Comparison of ENCODE assay signal across 27 cellular contexts in genomic region chr16:65202461-65202860, GRCh38.
A peak's percentile ranks its signal among the peaks of the same experiment; 100 is the strongest.
DNase-seq lines count a peak whose midpoint lies in the region; ATAC-seq and TF ChIP-seq lines count a peak whose summit lies in the region.
"Had no signal": no experiment of that assay in that cellular context is flagged by ENCODE, and none has a peak within 500 bp of the region (broad histone marks: within the 10 kb centered on the region; RNA-seq: fewer than 3 reads in every experiment).

No MANE protein-coding gene starts in this region.

- H3K27ac Mint-ChIP-seq in T-helper 2 cell treated with Interferon-gamma antibody and Interleukin-4, amounts not matched to agents 5 μg/mL and 100 μg/mL, for 36 hours: no peak overlapping the region
- H3K27ac Mint-ChIP-seq: activated CD8-positive, alpha-beta T cell treated with anti-CD3 and anti-CD28 coated beads, Interleukin-2, amount 10 ng/mL, durations not matched to agents 7 days and 5 days; activated naive CD4-positive, alpha-beta T cell treated with anti-CD3 and anti-CD28 coated beads, Interleukin-2, amount 50 U/mL, for 24 hours; stimulated activated naive CD8-positive, alpha-beta T cell treated with anti-CD3 and anti-CD28 coated beads, Interleukin-15, Interleukin-2, amounts not matched to agents 100 ng/mL and 50 ng/mL, for 24 hours had no signal

- no peak overlapping the region for H3K27ac ChIP-seq in aorta (ENCODE audit: low read depth in 1 of 2, low read length in 2 of 2)
- H3K27ac ChIP-seq: BLaER1 treated with 17β-estradiol and CSF1 and Interleukin-3, amounts not matched to agents 10 nM and 100 nM; body of pancreas; colonic mucosa; gastroesophageal sphincter; neutrophil; Peyer's patch; tibial artery had no signal

- TF ChIP-seq CTCF in fibroblast of mammary gland (conservative IDR thresholded peaks at IDR 0.05; ENCODE audit: control insufficient read depth, insufficient read depth, low read depth, low read length): no peak

- peaks cover 21% of the 10 kb centered on the region for H3K9me3 Mint-ChIP-seq in T-helper 2 cell treated with Interferon-gamma antibody and Interleukin-4, amounts not matched to agents 5 μg/mL and 100 μg/mL, for 36 hours

- H3K4me1 Mint-ChIP-seq in T-helper 2 cell treated with Interferon-gamma antibody and Interleukin-4, amounts not matched to agents 5 μg/mL and 100 μg/mL, for 36 hours (ENCODE audit: low read depth): no peaks in the 10 kb centered on the region
- H3K4me1 Mint-ChIP-seq: activated naive CD4-positive, alpha-beta T cell treated with anti-CD3 and anti-CD28 coated beads, Interleukin-2, amount 50 U/mL, for 24 hours had no signal

- peak; percentile 25 for DNase-seq in ELR (ENCODE audit: low read depth)
- peak; percentile 30 for DNase-seq in RKO (ENCODE audit: low spot score)
- DNase-seq in fibroblast of mammary gland (ENCODE audit: low read depth): peak; percentile 76
- DNase-seq in aorta: no peak
- no peak for DNase-seq in T-helper 2 cell treated with Interferon-gamma antibody and Interleukin-4, amounts not matched to agents 5 μg/mL and 100 μg/mL, for 36 hours (ENCODE audit: low spot score)
- no peak for DNase-seq in NCI-H82 (lab: John Stamatoyannopoulos, UW)
- DNase-seq in GM19238 (ENCODE audit: insufficient read length, low spot score): no peak
- DNase-seq: activated CD8-positive, alpha-beta T cell treated with anti-CD3 and anti-CD28 coated beads, Interleukin-2, amount 10 ng/mL, durations not matched to agents 7 days and 5 days; activated T-cell treated with anti-CD3 and anti-CD28 coated beads, Interleukin-2, amount 50 U/mL, for 4 hours; body of pancreas; colonic mucosa; GDM1; GOT3; mammary epithelial cell; NCI-H1105; NCI-H2081 treated with DMSO at 0.1 percent for 48 hours; NCI-H446 treated with DMSO at 0.1 percent for 48 hours; Peyer's patch; small intestine; stimulated activated CD4-positive, alpha-beta T cell treated with anti-CD3 and anti-CD28 coated beads, Interleukin-4, amount 100 ng/mL, for 1 hour; tibial artery had no signal

- 97 to 98% methylated on average over 1 of the region's 1 CpG for WGBS in aorta, 2 donors

- H3K27me3 ChIP-seq in aorta (ENCODE audit: control insufficient read depth in 1 of 2, insufficient read depth in 2 of 2, low read length in 1 of 2): no peaks in the 10 kb centered on the region
- H3K27me3 ChIP-seq: BLaER1 treated with 17β-estradiol and CSF1 and Interleukin-3, amounts not matched to agents 10 nM and 100 nM; body of pancreas; colonic mucosa; gastroesophageal sphincter; neutrophil; Peyer's patch; tibial artery had no signal

- no peaks in the 10 kb centered on the region for H3K9me3 ChIP-seq in aorta (ENCODE audit: control insufficient read depth, low read length)
- H3K9me3 ChIP-seq: BLaER1 treated with 17β-estradiol and CSF1 and Interleukin-3, amounts not matched to agents 10 nM and 100 nM; body of pancreas; colonic mucosa; gastroesophageal sphincter; neutrophil; Peyer's patch; tibial artery had no signal

- H3K4me3 ChIP-seq in fibroblast of mammary gland (ENCODE audit: control insufficient read depth, low read depth, low read length) (no peak overlapping the region), aorta (ENCODE audit: low read length in 2 of 2) (no peak overlapping the region)
- H3K4me3 ChIP-seq: BLaER1 treated with 17β-estradiol and CSF1 and Interleukin-3, amounts not matched to agents 10 nM and 100 nM; body of pancreas; colonic mucosa; gastroesophageal sphincter; GM12878; Peyer's patch; tibial artery had no signal

- H3K4me3 Mint-ChIP-seq in T-helper 2 cell treated with Interferon-gamma antibody and Interleukin-4, amounts not matched to agents 5 μg/mL and 100 μg/mL, for 36 hours: no peak overlapping the region
- H3K4me3 Mint-ChIP-seq: activated CD8-positive, alpha-beta T cell treated with anti-CD3 and anti-CD28 coated beads, Interleukin-2, amount 10 ng/mL, durations not matched to agents 7 days and 5 days; activated naive CD4-positive, alpha-beta T cell treated with anti-CD3 and anti-CD28 coated beads, Interleukin-2, amount 50 U/mL, for 24 hours; activated T-cell treated with anti-CD3 and anti-CD28 coated beads, Interleukin-2, amount 50 U/mL, for 4 hours; stimulated activated naive CD8-positive, alpha-beta T cell treated with anti-CD3 and anti-CD28 coated beads, Interleukin-15, Interleukin-2, amounts not matched to agents 100 ng/mL and 50 ng/mL, for 24 hours had no signal

- intact Hi-C loops in aorta (cut with DNase I): no loop called here

- no peaks in the 10 kb centered on the region for H3K27me3 Mint-ChIP-seq in T-helper 2 cell treated with Interferon-gamma antibody and Interleukin-4, amounts not matched to agents 5 μg/mL and 100 μg/mL, for 36 hours (ENCODE audit: low read depth)
- H3K27me3 Mint-ChIP-seq: activated naive CD4-positive, alpha-beta T cell treated with anti-CD3 and anti-CD28 coated beads, Interleukin-2, amount 50 U/mL, for 24 hours; stimulated activated naive CD8-positive, alpha-beta T cell treated with anti-CD3 and anti-CD28 coated beads, Interleukin-15, Interleukin-2, amounts not matched to agents 100 ng/mL and 50 ng/mL, for 24 hours had no signal

- H3K36me3 ChIP-seq in aorta (ENCODE audit: control insufficient read depth in 1 of 2, insufficient read depth in 2 of 2, low read length in 1 of 2): no peaks in the 10 kb centered on the region
- H3K36me3 ChIP-seq: BLaER1 treated with 17β-estradiol and CSF1 and Interleukin-3, amounts not matched to agents 10 nM and 100 nM; colonic mucosa; gastroesophageal sphincter; neutrophil; Peyer's patch; tibial artery had no signal

- no peaks in the 10 kb centered on the region for H3K36me3 Mint-ChIP-seq in T-helper 2 cell treated with Interferon-gamma antibody and Interleukin-4, amounts not matched to agents 5 μg/mL and 100 μg/mL, for 36 hours (ENCODE audit: low read depth)
- H3K36me3 Mint-ChIP-seq: activated naive CD4-positive, alpha-beta T cell treated with anti-CD3 and anti-CD28 coated beads, Interleukin-2, amount 50 U/mL, for 24 hours had no signal

- no peak for ATAC-seq in aorta (ENCODE audit: low FRiP score)
- ATAC-seq: activated CD8-positive, alpha-beta T cell treated with anti-CD3 and anti-CD28 coated beads, Interleukin-2, amount 10 ng/mL, durations not matched to agents 7 days and 5 days; activated T-cell treated with anti-CD3 and anti-CD28 coated beads, Interleukin-2, amount 50 U/mL, for 4 hours; body of pancreas; gastroesophageal sphincter; GM12878 had no signal

- no peaks in the 10 kb centered on the region for H3K4me1 ChIP-seq in aorta (ENCODE audit: control insufficient read depth in 1 of 2, insufficient read depth in 2 of 2, low read length in 2 of 2)
- H3K4me1 ChIP-seq: BLaER1 treated with 17β-estradiol and CSF1 and Interleukin-3, amounts not matched to agents 10 nM and 100 nM; body of pancreas; colonic mucosa; gastroesophageal sphincter; Peyer's patch; tibial artery had no signal

Comparison
In these comparisons a context has a peak if more than half of its experiments do, and no peak if none do; other contexts are left out.
1. DNase-seq: peak in ELR (single experiment), RKO (single experiment) and fibroblast of mammary gland (single experiment); none in aorta (0 of 2), T-helper 2 cell treated with Interferon-gamma antibody and Interleukin-4, amounts not matched to agents 5 μg/mL and 100 μg/mL, for 36 hours (single experiment), NCI-H82 (single experiment) and GM19238 (single experiment).